Comparison of ENCODE assay signal across 8 cellular contexts in the genomic region with DNA sequence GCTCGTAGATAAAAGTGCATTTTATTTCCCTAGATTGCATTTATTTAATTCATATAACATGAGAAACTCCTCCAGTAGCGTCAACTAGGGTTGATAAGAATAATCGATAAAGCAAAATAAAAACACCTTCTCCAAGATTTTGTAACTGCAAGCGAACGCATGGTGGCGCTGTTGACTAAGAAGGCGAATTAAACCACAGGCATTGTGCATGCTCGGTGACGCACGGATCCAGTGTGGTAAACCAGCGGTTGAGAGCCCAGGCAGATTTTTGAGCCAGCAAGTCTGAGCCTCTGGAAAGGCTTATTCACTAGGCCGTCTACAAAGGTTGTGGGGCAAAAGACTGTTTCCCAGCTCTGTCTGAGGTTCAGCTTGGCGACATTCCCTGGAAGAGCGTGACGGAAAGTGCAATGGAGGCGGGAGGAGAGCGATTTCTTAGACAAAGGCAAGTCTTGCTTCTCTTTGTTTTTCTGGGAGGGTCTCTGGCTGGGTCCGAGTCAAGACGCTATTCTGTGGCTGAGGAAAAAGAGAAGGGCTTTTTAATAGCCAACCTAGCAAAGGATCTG. TPM values are rescaled to one million over a fixed set of nuclear protein-coding genes. Genes with fewer than 3 reads are reported as not detected.
DNase-seq lines count a peak whose midpoint lies in the region; ATAC-seq and TF ChIP-seq lines count a peak whose summit lies in the region.

Gene PCDHB3, plus strand, starts transcription at position 231 of the 563 bp plus-strand sequence. Its CDS starts 177 bp downstream, at position 408.

- H3K9me3 ChIP-seq in HAP-1 (no peaks in the 10 kb centered on the region), gastroesophageal sphincter (peaks cover 0 to 77% (median 0%) of the 10 kb centered on the region in 3 donors)

- H3K36me3 ChIP-seq in HAP-1 (replicated peaks), result no peaks in the 10 kb centered on the region
- H3K36me3 ChIP-seq in gastroesophageal sphincter, result no peaks in the 10 kb centered on the region

- peak; percentile 90 for ATAC-seq in WTC11
- peak; percentile 60 to 74 for ATAC-seq in left cardiac atrium
- ATAC-seq in gastroesophageal sphincter, result no peak
- no peak for ATAC-seq in HG02571 (IDR thresholded peaks at IDR 0.05; ENCODE audit: unreplicated experiment)

- peaks cover 14% of the 10 kb centered on the region for H3K4me1 Mint-ChIP-seq in WTC11

- H3K4me1 ChIP-seq in HAP-1 (no peaks in the 10 kb centered on the region), gastroesophageal sphincter (no peaks in the 10 kb centered on the region)

- 0 out of 2 replicates have a peak, but pooled peaks cover 2% of the 10 kb centered on the region for H3K27me3 ChIP-seq in HAP-1 (ENCODE audit: low read depth)
- H3K27me3 ChIP-seq in gastroesophageal sphincter, result peaks cover 57% of the 10 kb centered on the region

- intact Hi-C loops in left cardiac atrium (cut with DNase I), result no loop called here

- TF ChIP-seq CTCF in WTC11 (IDR thresholded peaks at IDR 0.05) (peak; percentile 71), gastroesophageal sphincter (IDR thresholded peaks at IDR 0.05) (peak in 2 of 4 experiments; percentile 19 to 35)

- H3K4me3 ChIP-seq in HAP-1 (peak within 1 kb of the TSS; percentile 12), gastroesophageal sphincter (peak within 1 kb of the TSS in 1 of 2 donors; percentile 38)

- peak within 1 kb of the TSS; percentile 98 for H3K27ac Mint-ChIP-seq in WTC11

- TF ChIP-seq POLR2A in gastroesophageal sphincter (IDR thresholded peaks at IDR 0.05), result no peak

- DNase-seq in A172 (ENCODE audit: low spot score) (peak; percentile 78), HAP-1 (ENCODE audit: low spot score in 2 of 2) (peak; percentile 71 to 86), WTC11 (ENCODE audit: low spot score) (peak; percentile 88), left cardiac atrium (peak; percentile 69), cerebellar nuclear complex (lab: John Stamatoyannopoulos, UW) (no peak)
- peak; percentile 16 for DNase-seq in stimulated activated CD4-positive, alpha-beta T cell treated with anti-CD3 and anti-CD28 coated beads, Interleukin-4, amount 100 ng/mL, for 1 hour

- no peaks in the 10 kb centered on the region for H3K27me3 Mint-ChIP-seq in WTC11 (ENCODE audit: low read depth)

- CTCF ChIA-PET in WTC11 (lab: Charles Lee), result interaction anchor here (0.7 to 1.3 kb wide), 8 partner anchors 14 to 464 kb away, joined by 3 to 7 read pairs (median 3); partner anchors contain the start of genes PCDHA12, PCDHB11 and PCDHB16

- H3K4me3 Mint-ChIP-seq in WTC11, result peak within 1 kb of the TSS; percentile 80

- in situ Hi-C loops in HAP-1 (cut with MboI; ENCODE audit: low sequenced_read_pairs), result no loop called here

- peaks cover 35% of the 10 kb centered on the region for H3K36me3 Mint-ChIP-seq in WTC11

- H3K9me3 Mint-ChIP-seq in WTC11, result peaks cover 3% of the 10 kb centered on the region; the same call in 1 of the 2 replicates

- H3K27ac ChIP-seq in gastroesophageal sphincter, result no peak within 1 kb of the TSS

- WGBS in gastroesophageal sphincter (ENCODE audit: low coverage in 1 of 2), 2 donors, result 17 to 27% methylated on average over 6 to 19 of the region's 19 CpGs

- POLR2A ChIA-PET in WTC11 (lab: Charles Lee), result no interaction called here

- no peak for TF ChIP-seq EP300 in gastroesophageal sphincter (IDR thresholded peaks at IDR 0.05)

TF ChIP-seq in WTC11, 78 proteins besides CTCF, POLR2A, EP300 and RAD21:
- no peak for TF ChIP-seq PRRX2 (CRISPR knock-in tag; IDR thresholded peaks at IDR 0.05)
- TF ChIP-seq, protein P1, sequence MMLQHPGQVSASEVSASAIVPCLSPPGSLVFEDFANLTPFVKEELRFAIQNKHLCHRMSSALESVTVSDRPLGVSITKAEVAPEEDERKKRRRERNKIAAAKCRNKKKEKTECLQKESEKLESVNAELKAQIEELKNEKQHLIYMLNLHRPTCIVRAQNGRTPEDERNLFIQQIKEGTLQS (CRISPR knock-in tag; conservative IDR thresholded peaks at IDR 0.05), result no peak
- TF ChIP-seq ZNF423 (CRISPR knock-in tag; IDR thresholded peaks at IDR 0.05), result no peak
- no peak for TF ChIP-seq ELF4 (CRISPR knock-in tag; IDR thresholded peaks at IDR 0.05; ENCODE audit: low read depth)
- TF ChIP-seq, protein P2, sequence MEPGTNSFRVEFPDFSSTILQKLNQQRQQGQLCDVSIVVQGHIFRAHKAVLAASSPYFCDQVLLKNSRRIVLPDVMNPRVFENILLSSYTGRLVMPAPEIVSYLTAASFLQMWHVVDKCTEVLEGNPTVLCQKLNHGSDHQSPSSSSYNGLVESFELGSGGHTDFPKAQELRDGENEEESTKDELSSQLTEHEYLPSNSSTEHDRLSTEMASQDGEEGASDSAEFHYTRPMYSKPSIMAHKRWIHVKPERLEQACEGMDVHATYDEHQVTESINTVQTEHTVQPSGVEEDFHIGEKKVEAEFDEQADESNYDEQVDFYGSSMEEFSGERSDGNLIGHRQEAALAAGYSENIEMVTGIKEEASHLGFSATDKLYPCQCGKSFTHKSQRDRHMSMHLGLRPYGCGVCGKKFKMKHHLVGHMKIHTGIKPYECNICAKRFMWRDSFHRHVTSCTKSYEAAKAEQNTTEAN (CRISPR knock-in tag; IDR thresholded peaks at IDR 0.05), result no peak
- TF ChIP-seq, protein P3, sequence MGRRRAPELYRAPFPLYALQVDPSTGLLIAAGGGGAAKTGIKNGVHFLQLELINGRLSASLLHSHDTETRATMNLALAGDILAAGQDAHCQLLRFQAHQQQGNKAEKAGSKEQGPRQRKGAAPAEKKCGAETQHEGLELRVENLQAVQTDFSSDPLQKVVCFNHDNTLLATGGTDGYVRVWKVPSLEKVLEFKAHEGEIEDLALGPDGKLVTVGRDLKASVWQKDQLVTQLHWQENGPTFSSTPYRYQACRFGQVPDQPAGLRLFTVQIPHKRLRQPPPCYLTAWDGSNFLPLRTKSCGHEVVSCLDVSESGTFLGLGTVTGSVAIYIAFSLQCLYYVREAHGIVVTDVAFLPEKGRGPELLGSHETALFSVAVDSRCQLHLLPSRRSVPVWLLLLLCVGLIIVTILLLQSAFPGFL (CRISPR knock-in tag; IDR thresholded peaks at IDR 0.05; ENCODE audit: borderline replicate concordance), result no peak
- TF ChIP-seq ZNF281 (CRISPR knock-in tag; IDR thresholded peaks at IDR 0.05), result no peak
- no peak for TF ChIP-seq JAZF1 (CRISPR knock-in tag; IDR thresholded peaks at IDR 0.05)
- no peak for TF ChIP-seq TCF7 (CRISPR knock-in tag; IDR thresholded peaks at IDR 0.05; ENCODE audit: low read depth)
- TF ChIP-seq, protein P4, sequence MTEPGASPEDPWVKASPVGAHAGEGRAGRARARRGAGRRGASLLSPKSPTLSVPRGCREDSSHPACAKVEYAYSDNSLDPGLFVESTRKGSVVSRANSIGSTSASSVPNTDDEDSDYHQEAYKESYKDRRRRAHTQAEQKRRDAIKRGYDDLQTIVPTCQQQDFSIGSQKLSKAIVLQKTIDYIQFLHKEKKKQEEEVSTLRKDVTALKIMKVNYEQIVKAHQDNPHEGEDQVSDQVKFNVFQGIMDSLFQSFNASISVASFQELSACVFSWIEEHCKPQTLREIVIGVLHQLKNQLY (CRISPR knock-in tag; IDR thresholded peaks at IDR 0.05), result no peak
- no peak for TF ChIP-seq NFYB (CRISPR knock-in tag; conservative IDR thresholded peaks at IDR 0.05; ENCODE audit: low read depth)
- no peak for TF ChIP-seq ATF1 (CRISPR knock-in tag; IDR thresholded peaks at IDR 0.05)
- no peak for TF ChIP-seq TEAD4 (CRISPR knock-in tag; IDR thresholded peaks at IDR 0.05)
- no peak for TF ChIP-seq GRHL2 (CRISPR knock-in tag; IDR thresholded peaks at IDR 0.05; ENCODE audit: insufficient replicate concordance, severe bottlenecking)
- TF ChIP-seq NR1H2 (CRISPR knock-in tag; IDR thresholded peaks at IDR 0.05), result no peak
- no peak for TF ChIP-seq EMX1 (CRISPR knock-in tag; IDR thresholded peaks at IDR 0.05)
TF ChIP-seq in WTC11: peak in this region for 0.

RNA-seq across cellular contexts. Expression of gene PCDHB3, which starts in this region (rescaled TPM):
- 19.9 and 22.0 TPM in 2 replicates for total RNA-seq in A172 (2014; rRNA removed; shearing (Covaris generic))
- total RNA-seq in WTC11 (2021) (4.7 to 6.4 TPM (median 5.1 TPM) in 3 replicates), left cardiac atrium (1 to 10 TPM; 1.3 to 1.9 TPM), gastroesophageal sphincter (1 to 10 TPM in 3 of 4 donors, under 1 TPM in 1; 0.78 to 2.3 (median 2.0) TPM)

Comparison
In these comparisons a context has a peak if more than half of its experiments do, and no peak if none do; other contexts are left out.
1. DNase-seq: peak in A172 (single experiment), HAP-1 (2 of 2), WTC11 (single experiment), left cardiac atrium (single experiment) and stimulated activated CD4-positive, alpha-beta T cell treated with anti-CD3 and anti-CD28 coated beads, Interleukin-4, amount 100 ng/mL, for 1 hour (single experiment); none in cerebellar nuclear complex (0 of 2).
2. ATAC-seq: peak in WTC11 (single experiment) and left cardiac atrium (2 of 2); none in gastroesophageal sphincter (single experiment) and HG02571 (single experiment).